ENCODE assay signal across 14 cellular contexts in the genomic region with DNA sequence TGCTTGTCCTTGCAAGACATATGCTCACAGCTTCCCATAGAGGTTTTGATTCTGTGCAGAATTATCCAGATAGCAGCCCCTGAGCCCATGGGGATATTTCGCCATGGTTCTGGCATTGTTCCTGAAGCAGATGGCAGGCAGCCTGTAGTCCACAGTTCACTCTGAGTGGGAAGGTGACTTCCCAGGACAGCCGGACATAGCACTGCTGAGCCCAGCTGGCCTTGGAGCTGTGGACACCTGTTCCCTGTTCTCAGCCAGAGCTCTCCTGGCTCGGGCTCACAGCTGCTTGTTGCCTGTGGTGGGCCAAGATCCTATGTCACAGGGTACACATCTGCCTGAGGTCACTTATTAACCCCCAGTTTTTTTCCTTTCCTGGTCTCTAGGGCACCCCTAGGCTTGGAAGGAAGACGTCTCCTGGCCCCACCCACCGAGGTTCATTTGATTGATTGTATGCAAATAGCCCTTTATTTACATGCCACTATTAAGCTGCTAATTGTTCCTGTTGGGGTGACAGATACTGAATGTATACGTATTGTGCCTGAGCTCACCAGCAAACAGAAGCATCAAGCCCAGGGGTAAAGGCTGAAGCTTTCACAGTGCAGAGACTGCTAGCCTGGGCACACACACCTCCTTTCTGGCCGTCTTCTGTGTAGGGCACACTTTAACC.
DNase-seq lines count a peak whose midpoint lies in the region; ATAC-seq, FAIRE-seq and TF ChIP-seq lines count a peak whose summit lies in the region.
"Had no signal": no experiment of that assay in that cellular context is flagged by ENCODE, and none has a peak within 500 bp of the region (broad histone marks: within the 10 kb centered on the region; RNA-seq: fewer than 3 reads in every experiment).

No MANE protein-coding gene starts in this region.

- 34 to 41% (median 38%) methylated on average over 7 of the region's 7 CpGs for WGBS in heart left ventricle, 4 donors
- 12 to 18% methylated on average over 7 of the region's 7 CpGs for WGBS in pancreas, 2 donors
- WGBS in urinary bladder = 47% methylated on average over 7 of the region's 7 CpGs

- H3K27me3 ChIP-seq in heart left ventricle (no peaks in the 10 kb centered on the region), pancreas (no peaks in the 10 kb centered on the region)

- H3K9me3 ChIP-seq in heart left ventricle (no peaks in the 10 kb centered on the region), pancreas (no peaks in the 10 kb centered on the region)

- peak in 9 of 61 donors; percentile 9 to 90 (median 20) for DNase-seq in caudate nucleus (lab: John Stamatoyannopoulos, UW)
- DNase-seq in heart left ventricle = peak; percentile 83 to 91 (median 86)
- peak; percentile 77 to 95 (median 92) for DNase-seq in pancreas
- DNase-seq in SKM-1 treated with dmso at 0.1 percent for 144 hours (lab: John Stamatoyannopoulos, UW; ENCODE audit: unreplicated experiment) = no peak
- no peak for DNase-seq in NCI-H1092 treated with DMSO at 0.1 percent for 48 hours (lab: John Stamatoyannopoulos, UW)
- DNase-seq in stimulated activated effector memory CD8-positive, alpha-beta T cell treated with anti-CD3 and anti-CD28 coated beads, Interleukin-12 subunit alpha, Interleukin-12 subunit beta, amount 100 ng/mL, for 72 hours (ENCODE audit: low spot score in 2 of 2) = no peak
- DNase-seq: activated CD4-positive, alpha-beta T cell treated with anti-CD3 and anti-CD28 coated beads, Interleukin-2, amount 50 U/mL, for 48 hours; CD8-positive, alpha-beta T cell; GF-D8; NCI-H1105 treated with DMSO at 0.1 percent for 48 hours; NCI-H446 treated with DMSO at 0.1 percent for 48 hours had no signal

- no peak overlapping the region for H3K4me3 ChIP-seq in heart left ventricle
- no peak overlapping the region for H3K4me3 ChIP-seq in pancreas
- no peak overlapping the region for H3K4me3 ChIP-seq in urinary bladder (ENCODE audit: low read depth, low read length)

- H3K4me1 Mint-ChIP-seq in stimulated activated effector memory CD8-positive, alpha-beta T cell treated with anti-CD3 and anti-CD28 coated beads, Interleukin-12 subunit alpha, Interleukin-12 subunit beta, amount 100 ng/mL, for 72 hours = peaks cover 13% of the 10 kb centered on the region

- ATAC-seq in heart left ventricle = peak; percentile 94 to 97 (median 96)
- ATAC-seq in pancreas = peak; percentile 94 to 97 (median 96)
- no peak for ATAC-seq in stimulated activated effector memory CD8-positive, alpha-beta T cell treated with anti-CD3 and anti-CD28 coated beads, Interleukin-12 subunit alpha, Interleukin-12 subunit beta, amount 100 ng/mL, for 72 hours
- ATAC-seq: CD8-positive, alpha-beta T cell had no signal

- H3K4me1 ChIP-seq in heart left ventricle = peaks cover 0 to 50% (median 25%) of the 10 kb centered on the region in 12 donors
- H3K4me1 ChIP-seq in pancreas = peaks cover 19 to 38% (median 27%) of the 10 kb centered on the region in 3 donors
- H3K4me1 ChIP-seq in urinary bladder (ENCODE audit: insufficient read depth) = no peaks in the 10 kb centered on the region

- FAIRE-seq in pancreas (lab: Jason Lieb, UNC) = no peak
- FAIRE-seq: RCC 7860 had no signal

- H3K27ac ChIP-seq in caudate nucleus (ENCODE audit: low read depth, low read length) = peak overlapping the region; percentile 26
- H3K27ac ChIP-seq in heart left ventricle = peak overlapping the region; percentile 20 to 81 (median 72)
- peak overlapping the region; percentile 31 to 75 (median 60) for H3K27ac ChIP-seq in pancreas
- H3K27ac ChIP-seq in urinary bladder (ENCODE audit: low read depth) = peak overlapping the region; percentile 15

- no peaks in the 10 kb centered on the region for H3K9me3 Mint-ChIP-seq in stimulated activated effector memory CD8-positive, alpha-beta T cell treated with anti-CD3 and anti-CD28 coated beads, Interleukin-12 subunit alpha, Interleukin-12 subunit beta, amount 100 ng/mL, for 72 hours
- H3K9me3 Mint-ChIP-seq: CD8-positive, alpha-beta T cell; stimulated activated naive CD8-positive, alpha-beta T cell treated with anti-CD3 and anti-CD28 coated beads, Interleukin-15, Interleukin-2, amounts not matched to agents 100 ng/mL and 50 ng/mL, for 24 hours had no signal

- TF ChIP-seq POLR2A in heart left ventricle (IDR thresholded peaks at IDR 0.05) = no peak

- intact Hi-C loops in heart left ventricle (cut with DNase I) (loop anchor here in 2 of 10 donors (5.0 kb wide), 2 partner anchors 38 to 93 kb away; no protein-coding TSS in a partner anchor), pancreas (cut with DNase I) (no loop called here)

- H3K36me3 ChIP-seq in heart left ventricle = peaks cover 0 to 93% (median 40%) of the 10 kb centered on the region in 9 donors
- H3K36me3 ChIP-seq in pancreas = peaks cover 0 to 30% (median 9%) of the 10 kb centered on the region in 3 donors
- H3K36me3 ChIP-seq in urinary bladder (ENCODE audit: insufficient read depth) = no peaks in the 10 kb centered on the region

- no peaks in the 10 kb centered on the region for H3K36me3 Mint-ChIP-seq in stimulated activated effector memory CD8-positive, alpha-beta T cell treated with anti-CD3 and anti-CD28 coated beads, Interleukin-12 subunit alpha, Interleukin-12 subunit beta, amount 100 ng/mL, for 72 hours

- H3K4me3 Mint-ChIP-seq in stimulated activated effector memory CD8-positive, alpha-beta T cell treated with anti-CD3 and anti-CD28 coated beads, Interleukin-12 subunit alpha, Interleukin-12 subunit beta, amount 100 ng/mL, for 72 hours = no peak overlapping the region
- H3K4me3 Mint-ChIP-seq: CD8-positive, alpha-beta T cell; stimulated activated naive CD8-positive, alpha-beta T cell treated with anti-CD3 and anti-CD28 coated beads, Interleukin-15, Interleukin-2, amounts not matched to agents 100 ng/mL and 50 ng/mL, for 24 hours had no signal

- TF ChIP-seq CTCF in heart left ventricle (IDR thresholded peaks at IDR 0.05) = no peak
- no peak for TF ChIP-seq CTCF in pancreas (IDR thresholded peaks at IDR 0.05)

- no peak overlapping the region for H3K27ac Mint-ChIP-seq in stimulated activated effector memory CD8-positive, alpha-beta T cell treated with anti-CD3 and anti-CD28 coated beads, Interleukin-12 subunit alpha, Interleukin-12 subunit beta, amount 100 ng/mL, for 72 hours
- H3K27ac Mint-ChIP-seq: CD8-positive, alpha-beta T cell; stimulated activated naive CD8-positive, alpha-beta T cell treated with anti-CD3 and anti-CD28 coated beads, Interleukin-15, Interleukin-2, amounts not matched to agents 100 ng/mL and 50 ng/mL, for 24 hours had no signal

Comparison
In these comparisons a context has a peak if more than half of its experiments do, and no peak if none do; other contexts are left out.
1. DNase-seq: peak in heart left ventricle (5 of 5) and pancreas (6 of 6); none in SKM-1 treated with dmso at 0.1 percent for 144 hours (single experiment), NCI-H1092 treated with DMSO at 0.1 percent for 48 hours (single experiment) and stimulated activated effector memory CD8-positive, alpha-beta T cell treated with anti-CD3 and anti-CD28 coated beads, Interleukin-12 subunit alpha, Interleukin-12 subunit beta, amount 100 ng/mL, for 72 hours (0 of 2).
2. H3K27ac ChIP-seq: peak in every context shown above with its lines; median percentile 72 in heart left ventricle; 60 in pancreas; 26 in caudate nucleus; 15 in urinary bladder.